8 cellular contexts compared by ENCODE assay signal in the genomic region with DNA sequence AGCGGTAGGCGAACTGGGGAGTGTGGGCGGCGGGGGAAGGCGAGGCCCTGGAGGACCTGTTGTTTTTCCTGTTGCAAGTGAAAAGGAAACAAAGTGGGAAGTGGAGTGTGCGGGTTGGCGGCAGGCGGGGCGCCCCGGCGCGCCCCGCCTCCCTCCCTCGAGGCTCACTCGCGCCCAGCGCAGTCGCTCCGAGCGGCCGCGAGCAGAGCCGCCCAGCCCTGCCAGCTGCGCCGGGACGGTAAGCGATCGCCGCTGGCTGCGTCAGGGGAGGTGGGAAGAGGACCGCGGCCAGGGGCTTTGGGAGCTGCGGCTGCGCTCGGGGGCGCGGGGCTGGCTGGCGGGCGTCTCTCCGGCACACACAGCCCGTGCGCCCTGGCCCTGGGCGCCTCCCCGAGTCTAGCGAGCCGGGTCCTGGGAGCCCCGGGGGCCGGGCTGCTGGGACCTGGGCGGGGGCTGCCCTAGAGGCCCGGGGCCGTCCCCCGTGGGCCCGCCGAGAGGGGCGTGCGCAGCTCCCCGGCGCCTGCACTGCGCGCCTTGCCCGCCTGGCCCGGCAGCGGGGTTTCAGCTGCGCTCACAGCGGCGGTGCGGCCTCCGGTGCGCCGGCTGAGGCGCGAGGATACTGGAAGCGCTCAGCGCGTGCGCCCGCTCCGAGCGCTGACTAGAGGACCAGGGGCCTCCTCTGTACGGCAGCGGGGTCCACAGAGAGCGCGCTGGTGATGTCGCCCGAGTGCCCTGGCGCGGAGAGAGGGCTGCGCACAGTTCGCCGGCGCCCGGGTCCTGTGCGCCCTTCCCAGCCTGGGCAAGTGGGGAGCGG. TPM values are rescaled to one million over a fixed set of nuclear protein-coding genes. Genes with fewer than 3 reads are reported as not detected.
DNase-seq lines count a peak whose midpoint lies in the region; ATAC-seq, FAIRE-seq and TF ChIP-seq lines count a peak whose summit lies in the region.

A gene (plus strand): TSS at position 167 of the 814 bp plus-strand sequence. CDS start 58,725 bp downstream, outside the sequence.

- peaks cover 18% of the 10 kb centered on the region for H3K4me1 Mint-ChIP-seq in activated T-helper 17 cell treated with anti-CD3 and anti-CD28 coated beads, Interleukin-2, amount 50 U/mL, for 72 hours

- H3K9me3 Mint-ChIP-seq in activated T-helper 17 cell treated with anti-CD3 and anti-CD28 coated beads, Interleukin-2, amount 50 U/mL, for 72 hours, result no peaks in the 10 kb centered on the region

- H3K27ac Mint-ChIP-seq in activated T-helper 17 cell treated with anti-CD3 and anti-CD28 coated beads, Interleukin-2, amount 50 U/mL, for 72 hours, result peak within 1 kb of the TSS; percentile 97

- H3K36me3 Mint-ChIP-seq in activated T-helper 17 cell treated with anti-CD3 and anti-CD28 coated beads, Interleukin-2, amount 50 U/mL, for 72 hours (ENCODE audit: low read depth), result peaks cover 50% of the 10 kb centered on the region

- H3K4me3 Mint-ChIP-seq in activated T-helper 17 cell treated with anti-CD3 and anti-CD28 coated beads, Interleukin-2, amount 50 U/mL, for 72 hours, result peak within 1 kb of the TSS; percentile 99

- FAIRE-seq in frontal cortex (lab: Jason Lieb, UNC), result no peak
- FAIRE-seq in D721Med (lab: Jason Lieb, UNC), result no peak

- peak; percentile 23 for ATAC-seq in activated T-helper 17 cell treated with anti-CD3 and anti-CD28 coated beads, Interleukin-2, amount 50 U/mL, for 72 hours (replicated peaks)
- ATAC-seq in GM19455 (IDR thresholded peaks at IDR 0.05; ENCODE audit: unreplicated experiment), result no peak

- DNase-seq in AML-193 (lab: John Stamatoyannopoulos, UW), result peak; percentile 44 to 60
- DNase-seq in GM20000 (ENCODE audit: low spot score), result peak; percentile 68
- DNase-seq in NOMO-1 treated with DMSO at 0.1 percent for 48 hours (lab: John Stamatoyannopoulos, UW; ENCODE audit: unreplicated experiment), result peak; percentile 37
- DNase-seq in frontal cortex (ENCODE audit: low spot score in 2 of 2), result no peak
- DNase-seq in occipital lobe (lab: John Stamatoyannopoulos, UW), result no peak
- no peak for DNase-seq in D721Med (ENCODE audit: insufficient read length, low spot score)

- TF ChIP-seq CTCF in GM20000 (IDR thresholded peaks at IDR 0.05; ENCODE audit: extremely low read depth, missing control alignments) (no peak), D721Med (IDR thresholded peaks at IDR 0.05; ENCODE audit: insufficient read depth, missing control alignments) (no peak)

- H3K27me3 Mint-ChIP-seq in activated T-helper 17 cell treated with anti-CD3 and anti-CD28 coated beads, Interleukin-2, amount 50 U/mL, for 72 hours, result no peaks in the 10 kb centered on the region

RNA-seq across cellular contexts. Expression of the gene that starts here (rescaled TPM):
- total RNA-seq in activated T-helper 17 cell treated with anti-CD3 and anti-CD28 coated beads, Interleukin-2, amount 50 U/mL, for 72 hours, result 100 to 1,000 TPM; 114 to 120 TPM
- 10.6 TPM for total RNA-seq in frontal cortex
- 13.3 TPM for total RNA-seq in occipital lobe

Comparison
In these comparisons a context has a peak if more than half of its experiments do, and no peak if none do; other contexts are left out.
1. DNase-seq: peak in AML-193 (2 of 2), GM20000 (single experiment) and NOMO-1 treated with DMSO at 0.1 percent for 48 hours (single experiment); none in frontal cortex (0 of 2), occipital lobe (single experiment) and D721Med (single experiment).